In genomic region chrX:21926116-21926515, GRCh38 we compare ENCODE assay signal across 12 cellular contexts. TPM values are rescaled to one million over a fixed set of nuclear protein-coding genes. Genes with fewer than 3 reads are reported as not detected.
DNase-seq lines count a peak whose midpoint lies in the region; ATAC-seq and TF ChIP-seq lines count a peak whose summit lies in the region.
"Had no signal": no experiment of that assay in that cellular context is flagged by ENCODE, and none has a peak within 500 bp of the region (broad histone marks: within the 10 kb centered on the region; RNA-seq: fewer than 3 reads in every experiment).

No MANE protein-coding gene starts in this region.

- peaks cover 0 to 16% of the 10 kb centered on the region in 2 experiments; a peak in 2 of 4 replicates for H3K4me1 ChIP-seq in SK-N-SH (ENCODE audit: control insufficient read depth in 1 of 2, insufficient read depth in 2 of 2, low read depth in 1 of 2, low read length in 1 of 2)
- peaks cover 18% of the 10 kb centered on the region for H3K4me1 ChIP-seq in RWPE2 (ENCODE audit: insufficient read depth, poor library complexity, severe bottlenecking)
- H3K4me1 ChIP-seq in subcutaneous abdominal adipose tissue (ENCODE audit: control insufficient read depth in 5 of 5, insufficient read depth in 5 of 5, low read length in 5 of 5), result no peaks in the 10 kb centered on the region

- CTCF ChIA-PET in SK-N-SH (lab: Yijun Ruan, JAX), result interaction anchor here (0.9 kb wide), 1 partner anchor 10 kb away, joined by 3 read pairs; no protein-coding TSS in a partner anchor

- POLR2A ChIA-PET in SK-N-SH (lab: Yijun Ruan, JAX), result no interaction called here

- WGBS in SK-N-SH (ENCODE audit: low lambda C conversion rate), result 36% methylated on average over 3 of the region's 3 CpGs

- H3K79me2 ChIP-seq in SK-N-SH (ENCODE audit: insufficient read depth), result no peaks in the 10 kb centered on the region

- H2AFZ ChIP-seq in SK-N-SH (ENCODE audit: low read depth), result peak overlapping the region; percentile 12; the same call in 1 of the 2 replicates

- no peak overlapping the region for H3K27ac Mint-ChIP-seq in stimulated activated naive CD8-positive, alpha-beta T cell treated with anti-CD3 and anti-CD28 coated beads, Interleukin-15, amount 100 ng/mL, for 72 hours

- no peak overlapping the region for H3K4me3 Mint-ChIP-seq in stimulated activated naive CD8-positive, alpha-beta T cell treated with anti-CD3 and anti-CD28 coated beads, Interleukin-15, amount 100 ng/mL, for 72 hours
- H3K4me3 Mint-ChIP-seq: naive B cell had no signal

- peaks cover 24% of the 10 kb centered on the region for H3F3A ChIP-seq in SK-N-SH (replicated peaks; ENCODE audit: insufficient read depth)

- ATAC-seq in SK-N-SH treated with all-trans-retinoic acid at 6 μM for 48 hours (no peak), RWPE2 (ENCODE audit: low read depth) (no peak), sciatic nerve (no peak)
- ATAC-seq in stimulated activated naive CD8-positive, alpha-beta T cell treated with anti-CD3 and anti-CD28 coated beads, Interleukin-15, amount 100 ng/mL, for 72 hours, result no peak

- H3K4me3 ChIP-seq in SK-N-SH (ENCODE audit: low read depth in 2 of 2, low read length in 1 of 2), result peak overlapping the region; percentile 12 to 13; a peak in 2 of 4 replicates
- H3K4me3 ChIP-seq in RWPE2 (ENCODE audit: severe bottlenecking), result peak overlapping the region; percentile 8
- H3K4me3 ChIP-seq in fibroblast of the aortic adventitia (ENCODE audit: low read depth, low read length), result peak overlapping the region; percentile 29
- H3K4me3 ChIP-seq in subcutaneous abdominal adipose tissue (ENCODE audit: low read depth in 1 of 5, low read length in 5 of 5), result peak overlapping the region; percentile 26 to 56 (median 32)

- H3K9me3 ChIP-seq in SK-N-SH (no peaks in the 10 kb centered on the region), RWPE2 (ENCODE audit: severe bottlenecking) (no peaks in the 10 kb centered on the region), subcutaneous abdominal adipose tissue (ENCODE audit: control insufficient read depth in 5 of 5, low read length in 5 of 5) (no peaks in the 10 kb centered on the region)

- H3K36me3 ChIP-seq in SK-N-SH (replicated peaks in 1 of 2; ENCODE audit: control insufficient read depth in 1 of 2, insufficient read depth in 2 of 2, low read length in 1 of 2) (no peaks in the 10 kb centered on the region), RWPE2 (ENCODE audit: low read depth) (no peaks in the 10 kb centered on the region), subcutaneous abdominal adipose tissue (ENCODE audit: control insufficient read depth in 5 of 5, insufficient read depth in 5 of 5, low read length in 5 of 5) (no peaks in the 10 kb centered on the region)

- H3K9me3 Mint-ChIP-seq in stimulated activated naive CD8-positive, alpha-beta T cell treated with anti-CD3 and anti-CD28 coated beads, Interleukin-15, amount 100 ng/mL, for 72 hours, result peaks cover 12 to 14% of the 10 kb centered on the region in 2 donors

- peak overlapping the region; percentile 53 to 81; a peak in 3 of 4 replicates for H3K27ac ChIP-seq in SK-N-SH (ENCODE audit: low read depth in 2 of 2, low read length in 1 of 2)
- peak overlapping the region; percentile 94 for H3K27ac ChIP-seq in RWPE2 (ENCODE audit: poor library complexity, severe bottlenecking)
- peak overlapping the region; percentile 45 for H3K27ac ChIP-seq in subcutaneous abdominal adipose tissue (ENCODE audit: low read depth, low read length)

- intact Hi-C loops in sciatic nerve (cut with DNase I), result no loop called here

- H3K27me3 Mint-ChIP-seq in stimulated activated naive CD8-positive, alpha-beta T cell treated with anti-CD3 and anti-CD28 coated beads, Interleukin-15, amount 100 ng/mL, for 72 hours, result no peaks in the 10 kb centered on the region
- H3K27me3 Mint-ChIP-seq: naive B cell had no signal

- no peak for TF ChIP-seq EP300 in SK-N-SH (IDR thresholded peaks at IDR 0.05; ENCODE audit: borderline replicate concordance in 1 of 2, low read depth in 1 of 2, low read length in 1 of 2)

- no peaks in the 10 kb centered on the region for H3K9me2 ChIP-seq in SK-N-SH

- DNase-seq in SK-N-SH (no peak), RWPE2 (ENCODE audit: low spot score) (no peak), fibroblast of the aortic adventitia (ENCODE audit: low read depth) (peak; percentile 69), NCI-H1436 (lab: John Stamatoyannopoulos, UW) (no peak), sciatic nerve (ENCODE audit: low spot score) (no peak)
- no peak for DNase-seq in stimulated activated naive CD8-positive, alpha-beta T cell treated with anti-CD3 and anti-CD28 coated beads, Interleukin-15, amount 100 ng/mL, for 72 hours
- DNase-seq: aorta; Kasumi-1; naive B cell; stimulated activated CD4-positive, alpha-beta T cell treated with anti-CD3 and anti-CD28 coated beads, Interleukin-2, amount 100 ng/mL, for 48 hours had no signal

- TF ChIP-seq RAD21 in SK-N-SH (IDR thresholded peaks at IDR 0.05; ENCODE audit: low read length), result no peak

- peak overlapping the region; percentile 31 for H3K4me2 ChIP-seq in SK-N-SH

- TF ChIP-seq CTCF in SK-N-SH (IDR thresholded peaks at IDR 0.05) (no peak), RWPE2 (IDR thresholded peaks at IDR 0.05; ENCODE audit: poor library complexity, severe bottlenecking) (no peak), fibroblast of the aortic adventitia (IDR thresholded peaks at IDR 0.05; ENCODE audit: insufficient read depth, low read length) (no peak)

- H3K27me3 ChIP-seq in SK-N-SH (ENCODE audit: insufficient read depth) (no peaks in the 10 kb centered on the region), RWPE2 (ENCODE audit: insufficient read depth, poor library complexity, severe bottlenecking) (no peaks in the 10 kb centered on the region), subcutaneous abdominal adipose tissue (ENCODE audit: control insufficient read depth in 5 of 5, insufficient read depth in 4 of 5, low read length in 5 of 5) (no peaks in the 10 kb centered on the region)

- H3K4me1 Mint-ChIP-seq in stimulated activated naive CD8-positive, alpha-beta T cell treated with anti-CD3 and anti-CD28 coated beads, Interleukin-15, amount 100 ng/mL, for 72 hours, result peaks cover 34% of the 10 kb centered on the region
- H3K4me1 Mint-ChIP-seq: naive B cell had no signal

- H3K9ac ChIP-seq in SK-N-SH, result peak overlapping the region; percentile 51
- H3K9ac ChIP-seq in subcutaneous abdominal adipose tissue (ENCODE audit: low read length in 5 of 5), result peak overlapping the region in 3 of 5 donors; percentile 20 to 35 (median 24)

- H4K20me1 ChIP-seq in SK-N-SH (ENCODE audit: insufficient read depth), result no peaks in the 10 kb centered on the region

TF ChIP-seq in SK-N-SH, 30 proteins besides CTCF, POLR2A, EP300 and RAD21 (continues in another document):
- no peak for TF ChIP-seq GATA2 (CRISPR knock-in tag; IDR thresholded peaks at IDR 0.05)
- TF ChIP-seq IRF3 (IDR thresholded peaks at IDR 0.05; ENCODE audit: low read depth, low read length), result no peak
- TF ChIP-seq YY1 (IDR thresholded peaks at IDR 0.05; ENCODE audit: low read depth), result no peak
- TF ChIP-seq USF2 (IDR thresholded peaks at IDR 0.05; ENCODE audit: borderline replicate concordance, low read depth, low read length), result no peak

TF ChIP-seq in SK-N-SH treated with all-trans-retinoic acid at 6 μM for 48 hours, 23 proteins besides CTCF, POLR2A, EP300 and RAD21 (continues in another document):
- TF ChIP-seq PATZ1 (CRISPR knock-in tag; IDR thresholded peaks at IDR 0.05; ENCODE audit: borderline replicate concordance), result no peak
- TF ChIP-seq ESRRG (CRISPR knock-in tag; IDR thresholded peaks at IDR 0.05), result no peak
- TF ChIP-seq ZFP3 (CRISPR knock-in tag; IDR thresholded peaks at IDR 0.05), result no peak
- TF ChIP-seq TOX (CRISPR knock-in tag; IDR thresholded peaks at IDR 0.05; ENCODE audit: borderline replicate concordance), result no peak
- no peak for TF ChIP-seq GLIS3 (CRISPR knock-in tag; IDR thresholded peaks at IDR 0.05)
- no peak for TF ChIP-seq POU6F1 (CRISPR knock-in tag; IDR thresholded peaks at IDR 0.05; ENCODE audit: borderline replicate concordance, low read depth)
- no peak for TF ChIP-seq ZNF565 (CRISPR knock-in tag; conservative IDR thresholded peaks at IDR 0.05; ENCODE audit: low read depth)

RNA-seq across cellular contexts. Expression of gene SMS, which starts 14.4 kb away (rescaled TPM):
- 86.9 and 116 TPM in 2 replicates for polyA plus RNA-seq in SK-N-SH (2012; rRNA removed)
- 134 and 161 TPM in 2 replicates for polyA plus RNA-seq in SK-N-SH (2012; cell fraction: cytosol; rRNA removed)
- 45.9 and 53.9 TPM in 2 replicates for polyA plus RNA-seq in SK-N-SH (2012; cell fraction: nucleus; rRNA removed)
- total RNA-seq in fibroblast of the aortic adventitia (ENCODE audit: low replicate concordance) (46.3 and 214 TPM in 2 replicates), sciatic nerve (40.0 TPM)
